28 cellular contexts compared by ENCODE assay signal in genomic region chr13:76153239-76153638, GRCh38.
"Had no signal": no experiment of that assay in that cellular context is flagged by ENCODE, and none has a peak within 500 bp of the region (broad histone marks: within the 10 kb centered on the region; RNA-seq: fewer than 3 reads in every experiment).

No MANE protein-coding gene starts in this region.

- H2AFZ ChIP-seq: PC-9 had no signal

- H3K36me3 ChIP-seq: Peyer's patch, SJCRH30, SJSA1 had no signal

- H3K9me2 ChIP-seq: SK-N-SH had no signal

- H3K4me1 ChIP-seq: Peyer's patch, SJCRH30, SJSA1 had no signal

- H3K27ac ChIP-seq: PC-9, Peyer's patch, RWPE1, SJCRH30, SJSA1, SK-N-MC had no signal

- H3K27me3 ChIP-seq: Peyer's patch, SJCRH30, SJSA1 had no signal

- H3K4me3 ChIP-seq: PC-9, Peyer's patch, SJCRH30, SJSA1, SK-N-MC had no signal

- H3K9ac ChIP-seq: SK-N-SH had no signal

- H3K4me2 ChIP-seq: PC-9, SK-N-SH had no signal

- ATAC-seq: Panc1, PC-3, Right ventricle myocardium inferior, SK-N-SH treated with all-trans-retinoic acid at 6 μM for 48 hours, T-cell had no signal

- DNase-seq: NCI-H524 treated with DMSO at 0.1 percent for 48 hours; NCI-H526; NCI-H526 treated with DMSO at 0.1 percent for 48 hours; NCI-H69; NCI-H748 treated with DMSO at 0.1 percent for 48 hours; NCI-H774; NCI-H82; NK-92 treated with Interleukin-12 subunit alpha and Interleukin-12 subunit beta, amount 100 ng/mL, for 24 hours; OCI-M1; PC-3; PC-9; Peyer's patch; Right ventricle myocardium superior; RPMI8226; SHP77; SHP77 treated with DMSO at 0.1 percent for 48 hours; SIG-M5; SJCRH30; SK-N-SH; SW 1271; T-cell; T-helper 1 cell had no signal

- H3K9me3 ChIP-seq: Peyer's patch, SJCRH30, SJSA1, SK-N-SH had no signal
